Comparison of ENCODE assay signal across 2 cellular contexts in the genomic region with DNA sequence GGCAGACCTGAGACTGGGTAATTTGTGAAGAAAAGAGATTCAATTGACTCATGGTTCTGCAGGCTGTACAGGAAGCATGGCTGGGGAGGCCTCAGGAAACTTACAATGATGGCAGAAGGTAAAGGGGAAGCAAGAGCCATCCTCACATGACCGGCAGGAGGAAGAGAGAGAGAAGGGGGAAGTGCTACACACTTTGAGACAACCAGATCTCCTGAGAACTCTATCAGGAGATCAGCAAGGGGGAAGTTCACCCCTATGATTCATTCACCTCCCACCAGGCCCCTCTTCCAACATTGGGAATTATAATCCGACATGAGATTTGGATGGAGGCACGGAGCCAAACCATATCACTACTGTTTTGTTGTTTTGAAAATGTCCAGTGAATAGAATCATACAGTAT.
TF ChIP-seq lines count a peak whose summit lies in the region.

No MANE protein-coding gene starts in this region.

TF ChIP-seq in HepG2, 621 proteins besides CTCF, POLR2A, EP300 and RAD21:
- TF ChIP-seq HES4 (CRISPR knock-in tag; IDR thresholded peaks at IDR 0.05; ENCODE audit: borderline replicate concordance) (no peak), CBX1 (IDR thresholded peaks at IDR 0.05; ENCODE audit: low read depth) (no peak), CBX5 (CRISPR knock-in tag; IDR thresholded peaks at IDR 0.05; ENCODE audit: borderline replicate concordance) (no peak), HMGXB4 (CRISPR knock-in tag; IDR thresholded peaks at IDR 0.05; ENCODE audit: borderline replicate concordance in 1 of 2, low read depth in 1 of 2) (no peak), ZNF672 (CRISPR knock-in tag; IDR thresholded peaks at IDR 0.05) (no peak), SALL1 (CRISPR knock-in tag; IDR thresholded peaks at IDR 0.05) (no peak), XRCC5 (optimal IDR thresholded peaks at IDR 0.05; ENCODE audit: low read length) (no peak), ZNF883 (CRISPR knock-in tag; IDR thresholded peaks at IDR 0.05; ENCODE audit: not compliant biosample characterization) (no peak), SP5 (CRISPR knock-in tag; IDR thresholded peaks at IDR 0.05; ENCODE audit: borderline replicate concordance, low read depth) (no peak), ZNF674 (CRISPR knock-in tag; IDR thresholded peaks at IDR 0.05; ENCODE audit: low read depth) (no peak), EED (CRISPR knock-in tag; IDR thresholded peaks at IDR 0.05) (no peak), PHF20 (CRISPR knock-in tag; IDR thresholded peaks at IDR 0.05) (no peak), PHF8 (CRISPR knock-in tag; IDR thresholded peaks at IDR 0.05) (no peak), ZNF34 (CRISPR knock-in tag; IDR thresholded peaks at IDR 0.05; ENCODE audit: borderline replicate concordance) (no peak)
- TF ChIP-seq, protein P1, sequence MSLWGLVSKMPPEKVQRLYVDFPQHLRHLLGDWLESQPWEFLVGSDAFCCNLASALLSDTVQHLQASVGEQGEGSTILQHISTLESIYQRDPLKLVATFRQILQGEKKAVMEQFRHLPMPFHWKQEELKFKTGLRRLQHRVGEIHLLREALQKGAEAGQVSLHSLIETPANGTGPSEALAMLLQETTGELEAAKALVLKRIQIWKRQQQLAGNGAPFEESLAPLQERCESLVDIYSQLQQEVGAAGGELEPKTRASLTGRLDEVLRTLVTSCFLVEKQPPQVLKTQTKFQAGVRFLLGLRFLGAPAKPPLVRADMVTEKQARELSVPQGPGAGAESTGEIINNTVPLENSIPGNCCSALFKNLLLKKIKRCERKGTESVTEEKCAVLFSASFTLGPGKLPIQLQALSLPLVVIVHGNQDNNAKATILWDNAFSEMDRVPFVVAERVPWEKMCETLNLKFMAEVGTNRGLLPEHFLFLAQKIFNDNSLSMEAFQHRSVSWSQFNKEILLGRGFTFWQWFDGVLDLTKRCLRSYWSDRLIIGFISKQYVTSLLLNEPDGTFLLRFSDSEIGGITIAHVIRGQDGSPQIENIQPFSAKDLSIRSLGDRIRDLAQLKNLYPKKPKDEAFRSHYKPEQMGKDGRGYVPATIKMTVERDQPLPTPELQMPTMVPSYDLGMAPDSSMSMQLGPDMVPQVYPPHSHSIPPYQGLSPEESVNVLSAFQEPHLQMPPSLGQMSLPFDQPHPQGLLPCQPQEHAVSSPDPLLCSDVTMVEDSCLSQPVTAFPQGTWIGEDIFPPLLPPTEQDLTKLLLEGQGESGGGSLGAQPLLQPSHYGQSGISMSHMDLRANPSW (CRISPR knock-in tag; IDR thresholded peaks at IDR 0.05; ENCODE audit: borderline replicate concordance): no peak
- TF ChIP-seq, protein P2, sequence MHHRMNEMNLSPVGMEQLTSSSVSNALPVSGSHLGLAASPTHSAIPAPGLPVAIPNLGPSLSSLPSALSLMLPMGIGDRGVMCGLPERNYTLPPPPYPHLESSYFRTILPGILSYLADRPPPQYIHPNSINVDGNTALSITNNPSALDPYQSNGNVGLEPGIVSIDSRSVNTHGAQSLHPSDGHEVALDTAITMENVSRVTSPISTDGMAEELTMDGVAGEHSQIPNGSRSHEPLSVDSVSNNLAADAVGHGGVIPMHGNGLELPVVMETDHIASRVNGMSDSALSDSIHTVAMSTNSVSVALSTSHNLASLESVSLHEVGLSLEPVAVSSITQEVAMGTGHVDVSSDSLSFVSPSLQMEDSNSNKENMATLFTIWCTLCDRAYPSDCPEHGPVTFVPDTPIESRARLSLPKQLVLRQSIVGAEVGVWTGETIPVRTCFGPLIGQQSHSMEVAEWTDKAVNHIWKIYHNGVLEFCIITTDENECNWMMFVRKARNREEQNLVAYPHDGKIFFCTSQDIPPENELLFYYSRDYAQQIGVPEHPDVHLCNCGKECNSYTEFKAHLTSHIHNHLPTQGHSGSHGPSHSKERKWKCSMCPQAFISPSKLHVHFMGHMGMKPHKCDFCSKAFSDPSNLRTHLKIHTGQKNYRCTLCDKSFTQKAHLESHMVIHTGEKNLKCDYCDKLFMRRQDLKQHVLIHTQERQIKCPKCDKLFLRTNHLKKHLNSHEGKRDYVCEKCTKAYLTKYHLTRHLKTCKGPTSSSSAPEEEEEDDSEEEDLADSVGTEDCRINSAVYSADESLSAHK (CRISPR knock-in tag; IDR thresholded peaks at IDR 0.05; ENCODE audit: borderline replicate concordance): no peak
- TF ChIP-seq, protein P3, sequence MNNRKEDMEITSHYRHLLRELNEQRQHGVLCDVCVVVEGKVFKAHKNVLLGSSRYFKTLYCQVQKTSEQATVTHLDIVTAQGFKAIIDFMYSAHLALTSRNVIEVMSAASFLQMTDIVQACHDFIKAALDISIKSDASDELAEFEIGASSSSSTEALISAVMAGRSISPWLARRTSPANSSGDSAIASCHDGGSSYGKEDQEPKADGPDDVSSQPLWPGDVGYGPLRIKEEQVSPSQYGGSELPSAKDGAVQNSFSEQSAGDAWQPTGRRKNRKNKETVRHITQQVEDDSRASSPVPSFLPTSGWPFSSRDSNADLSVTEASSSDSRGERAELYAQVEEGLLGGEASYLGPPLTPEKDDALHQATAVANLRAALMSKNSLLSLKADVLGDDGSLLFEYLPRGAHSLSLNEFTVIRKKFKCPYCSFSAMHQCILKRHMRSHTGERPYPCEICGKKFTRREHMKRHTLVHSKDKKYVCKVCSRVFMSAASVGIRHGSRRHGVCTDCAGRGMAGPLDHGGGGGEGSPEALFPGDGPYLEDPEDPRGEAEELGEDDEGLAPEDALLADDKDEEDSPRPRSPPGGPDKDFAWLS (CRISPR knock-in tag; IDR thresholded peaks at IDR 0.05; ENCODE audit: borderline replicate concordance): no peak

TF ChIP-seq in K562, 482 proteins besides CTCF, POLR2A, EP300 and RAD21:
- TF ChIP-seq ZNF551 (CRISPR knock-in tag; IDR thresholded peaks at IDR 0.05) (no peak), NBN (IDR thresholded peaks at IDR 0.05; ENCODE audit: low read depth) (no peak), NR4A1 (CRISPR knock-in tag; IDR thresholded peaks at IDR 0.05) (no peak), NR4A1 (tag; IDR thresholded peaks at IDR 0.05) (no peak), SPI1 (IDR thresholded peaks at IDR 0.05; ENCODE audit: borderline replicate concordance, low read depth, low read length) (peak; percentile 40; the same call in 1 of the 2 replicates)
TF ChIP-seq in K562: peak in this region for 1.
